In the genomic region with DNA sequence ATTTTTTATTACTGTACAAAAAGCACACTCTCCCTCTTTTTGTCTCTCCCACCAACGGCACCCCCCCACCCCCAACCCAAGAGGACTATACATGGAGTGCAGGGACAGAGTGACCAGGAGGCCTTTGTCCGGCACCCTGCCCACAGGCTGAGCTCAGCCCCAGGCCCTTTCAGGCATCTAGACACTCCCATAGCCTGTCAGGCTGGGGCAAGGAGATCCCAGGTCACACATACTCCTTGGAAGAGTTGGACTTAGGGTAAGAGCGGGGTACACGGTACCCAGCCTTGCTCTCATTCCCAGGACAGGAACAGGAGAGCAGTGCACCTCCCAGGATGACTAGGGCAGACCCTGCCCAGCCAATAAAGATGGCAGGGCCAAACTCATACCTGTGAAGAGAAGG, we compare ENCODE assay signal across 1 cellular context.
TF ChIP-seq lines count a peak whose summit lies in the region.

No MANE protein-coding gene starts in this region.

TF ChIP-seq in GM23338, 12 proteins besides CTCF, POLR2A, EP300 and RAD21 (continued from another document):
- TF ChIP-seq, protein P1, sequence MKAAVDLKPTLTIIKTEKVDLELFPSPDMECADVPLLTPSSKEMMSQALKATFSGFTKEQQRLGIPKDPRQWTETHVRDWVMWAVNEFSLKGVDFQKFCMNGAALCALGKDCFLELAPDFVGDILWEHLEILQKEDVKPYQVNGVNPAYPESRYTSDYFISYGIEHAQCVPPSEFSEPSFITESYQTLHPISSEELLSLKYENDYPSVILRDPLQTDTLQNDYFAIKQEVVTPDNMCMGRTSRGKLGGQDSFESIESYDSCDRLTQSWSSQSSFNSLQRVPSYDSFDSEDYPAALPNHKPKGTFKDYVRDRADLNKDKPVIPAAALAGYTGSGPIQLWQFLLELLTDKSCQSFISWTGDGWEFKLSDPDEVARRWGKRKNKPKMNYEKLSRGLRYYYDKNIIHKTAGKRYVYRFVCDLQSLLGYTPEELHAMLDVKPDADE (IDR thresholded peaks at IDR 0.05): no peak
- TF ChIP-seq STAT1 (IDR thresholded peaks at IDR 0.05; ENCODE audit: unreplicated experiment) (no peak), POLR2AphosphoS5 (IDR thresholded peaks at IDR 0.05; ENCODE audit: low read depth) (no peak)
